Comparison of ENCODE assay signal across 10 cellular contexts in genomic region chr1:71307451-71307850, GRCh38.
A peak's percentile ranks its signal among the peaks of the same experiment; 100 is the strongest.
DNase-seq lines count a peak whose midpoint lies in the region; ATAC-seq and TF ChIP-seq lines count a peak whose summit lies in the region.
"Had no signal": no experiment of that assay in that cellular context is flagged by ENCODE, and none has a peak within 500 bp of the region (broad histone marks: within the 10 kb centered on the region; RNA-seq: fewer than 3 reads in every experiment).

No MANE protein-coding gene starts in this region.

- no peak overlapping the region for H3K27ac ChIP-seq in stomach
- H3K27ac ChIP-seq: thoracic aorta had no signal

- H3K4me3 ChIP-seq in stomach (no peak overlapping the region), Caco-2 (ENCODE audit: low read depth, low read length) (no peak overlapping the region)
- H3K4me3 ChIP-seq: thoracic aorta had no signal

- H3K4me1 Mint-ChIP-seq in Caco-2 (ENCODE audit: low read depth, unreplicated experiment) = no peaks in the 10 kb centered on the region
- H3K4me1 Mint-ChIP-seq: naive B cell had no signal

- H3K27ac Mint-ChIP-seq in Caco-2 (ENCODE audit: unreplicated experiment) = no peak overlapping the region
- H3K27ac Mint-ChIP-seq: naive B cell had no signal

- no peaks in the 10 kb centered on the region for H3K36me3 Mint-ChIP-seq in Caco-2 (ENCODE audit: insufficient read depth, unreplicated experiment)
- H3K36me3 Mint-ChIP-seq: naive B cell had no signal

- H3K36me3 ChIP-seq in stomach = no peaks in the 10 kb centered on the region
- H3K36me3 ChIP-seq in Caco-2 (ENCODE audit: control insufficient read depth, insufficient read depth, low read length) = no peaks in the 10 kb centered on the region
- H3K36me3 ChIP-seq: thoracic aorta had no signal

- ATAC-seq in GM18873 (IDR thresholded peaks at IDR 0.05; ENCODE audit: low FRiP score, unreplicated experiment) = peak; percentile 52
- peak; percentile 77 for ATAC-seq in HG03095 (IDR thresholded peaks at IDR 0.05; ENCODE audit: unreplicated experiment)
- no peak for ATAC-seq in GM18502 (IDR thresholded peaks at IDR 0.05; ENCODE audit: poor library complexity, unreplicated experiment)

- no peak overlapping the region for H3K4me3 Mint-ChIP-seq in Caco-2 (ENCODE audit: unreplicated experiment)
- H3K4me3 Mint-ChIP-seq: naive B cell had no signal

- H3K27me3 ChIP-seq in stomach = no peaks in the 10 kb centered on the region
- H3K27me3 ChIP-seq in Caco-2 (replicated peaks; ENCODE audit: control insufficient read depth, insufficient read depth, low read length) = no peaks in the 10 kb centered on the region

- intact Hi-C loops in stomach (cut with DNase I; ENCODE audit: low total_unique reads) (no loop called here), Caco-2 (cut with micrococcal nuclease; ENCODE audit: unreplicated experiment) (no loop called here)

- BruUV-seq in Caco-2 (replicated peaks; lab: Mats Ljungman, UMichigan) = no TSS peak

- TF ChIP-seq POLR2A in stomach (IDR thresholded peaks at IDR 0.05) = no peak

- POLR2A ChIA-PET in Caco-2 (lab: Charles Lee) = no interaction called here

- CTCF ChIA-PET in Caco-2 (lab: Charles Lee) = no interaction called here

- DNase-seq in SIG-M5 treated with dmso at 0.1 percent for 504 hours (lab: John Stamatoyannopoulos, UW; ENCODE audit: unreplicated experiment) (peak; percentile 52), myocyte (ENCODE audit: low read depth) (peak; percentile 85), stomach (no peak), DMS114 treated with DMSO at 0.1 percent for 48 hours (lab: John Stamatoyannopoulos, UW; ENCODE audit: unreplicated experiment) (no peak), Caco-2 (no peak)
- DNase-seq: naive B cell had no signal

- H3K27me3 Mint-ChIP-seq in Caco-2 (ENCODE audit: insufficient read depth, unreplicated experiment) = no peaks in the 10 kb centered on the region
- H3K27me3 Mint-ChIP-seq: naive B cell had no signal

- TF ChIP-seq CTCF in stomach (IDR thresholded peaks at IDR 0.05) (no peak), Caco-2 (IDR thresholded peaks at IDR 0.05; ENCODE audit: insufficient read depth in 1 of 2, low read depth in 1 of 2, low read length in 1 of 2, severe bottlenecking in 1 of 2, unreplicated experiment in 1 of 2) (no peak)

- no peaks in the 10 kb centered on the region for H3K9me3 ChIP-seq in stomach
- H3K9me3 ChIP-seq in Caco-2 = no peaks in the 10 kb centered on the region
- H3K9me3 ChIP-seq: thoracic aorta had no signal

- H3K9me3 Mint-ChIP-seq in Caco-2 (ENCODE audit: unreplicated experiment) = no peaks in the 10 kb centered on the region
- H3K9me3 Mint-ChIP-seq: naive B cell had no signal

- TF ChIP-seq EP300 in stomach (IDR thresholded peaks at IDR 0.05) = no peak

- H3K4me1 ChIP-seq in stomach = no peaks in the 10 kb centered on the region
- no peaks in the 10 kb centered on the region for H3K4me1 ChIP-seq in Caco-2

Comparison
In these comparisons a context has a peak if more than half of its experiments do, and no peak if none do; other contexts are left out.
1. DNase-seq: peak in SIG-M5 treated with dmso at 0.1 percent for 504 hours (single experiment) and myocyte (single experiment); none in stomach (single experiment), DMS114 treated with DMSO at 0.1 percent for 48 hours (single experiment) and Caco-2 (0 of 2).